ENCODE assay signal across 10 cellular contexts in the genomic region with DNA sequence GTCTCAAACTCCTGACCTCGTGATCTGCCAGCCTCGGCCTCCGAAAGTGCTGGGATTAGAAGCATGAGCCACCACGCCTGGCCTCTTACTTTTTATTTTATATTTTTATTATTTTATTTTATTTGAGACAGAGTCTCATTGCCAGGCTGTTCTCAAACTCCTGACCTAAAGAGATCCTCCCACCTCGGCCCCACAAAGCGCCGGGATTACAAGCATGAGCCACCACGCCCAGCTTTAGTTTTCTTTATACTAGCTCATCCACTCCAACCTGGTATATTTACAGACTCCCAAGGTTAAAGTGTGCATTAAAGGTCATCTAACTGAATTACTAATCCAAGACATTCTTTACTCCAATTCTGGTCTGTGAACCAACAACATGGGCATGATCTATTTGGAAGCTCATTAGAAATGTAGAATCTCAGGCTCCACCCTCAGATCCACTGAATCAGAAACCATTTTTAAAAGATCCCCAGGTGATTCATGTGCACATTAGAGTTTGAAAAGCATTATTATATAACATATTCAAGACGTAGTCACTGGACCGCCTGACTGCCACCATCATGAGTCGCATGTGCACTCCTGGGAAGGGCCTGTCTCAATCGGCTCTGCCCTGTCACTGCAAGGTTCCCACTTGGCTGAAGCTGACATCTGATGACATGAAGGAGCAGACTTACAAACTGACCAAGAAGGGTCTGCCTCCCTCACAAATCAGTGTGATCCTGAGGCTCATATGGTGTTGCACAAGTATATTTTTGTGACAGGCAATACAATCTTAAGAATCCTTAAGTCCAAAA. TPM values are rescaled to one million over a fixed set of nuclear protein-coding genes. Genes with fewer than 3 reads are reported as not detected.
DNase-seq lines count a peak whose midpoint lies in the region; ATAC-seq and TF ChIP-seq lines count a peak whose summit lies in the region.
"Had no signal": no experiment of that assay in that cellular context is flagged by ENCODE, and none has a peak within 500 bp of the region (broad histone marks: within the 10 kb centered on the region; RNA-seq: fewer than 3 reads in every experiment).

No MANE protein-coding gene starts in this region.

- H3K9me3 ChIP-seq in skeletal muscle satellite cell (replicated peaks; ENCODE audit: low read length): no peaks in the 10 kb centered on the region
- H3K9me3 ChIP-seq: ovary had no signal

- in situ Hi-C loops in KBM-7 (cut with MboI; ENCODE audit: low pct_unique_long_range_greater_than_20kb, low sequenced_read_pairs): no loop called here

- H3K9ac ChIP-seq in skeletal muscle satellite cell (ENCODE audit: low read depth, low read length): peak overlapping the region; percentile 27

- H3K27me3 ChIP-seq in skeletal muscle satellite cell (ENCODE audit: control insufficient read depth, insufficient read depth, low read length): no peaks in the 10 kb centered on the region
- H3K27me3 ChIP-seq: ovary had no signal

- H3K4me2 ChIP-seq in skeletal muscle satellite cell (ENCODE audit: low read length): peak overlapping the region; percentile 69

- DNase-seq in EH (ENCODE audit: low read depth) (peak; percentile 53), RPMI7951 (ENCODE audit: low read depth) (peak; percentile 28), fibroblast of the aortic adventitia (ENCODE audit: low read depth) (no peak), KBM-7 (no peak)
- no peak for DNase-seq in activated CD8-positive, alpha-beta memory T cell treated with anti-CD3 and anti-CD28 coated beads, Interleukin-2, amount 50 U/mL, for 4 hours
- DNase-seq in stimulated activated CD4-positive, alpha-beta T cell treated with anti-CD3 and anti-CD28 coated beads, Interleukin-2, amount 100 ng/mL, for 24 hours: no peak
- DNase-seq: NCI-H1436 treated with DMSO at 0.1 percent for 48 hours had no signal

- peaks cover 26% of the 10 kb centered on the region for H3K4me1 ChIP-seq in skeletal muscle satellite cell (ENCODE audit: control insufficient read depth, insufficient read depth, low read length)

- ATAC-seq in GM18873 (IDR thresholded peaks at IDR 0.05; ENCODE audit: low FRiP score, unreplicated experiment): no peak

- no peak for TF ChIP-seq CTCF in fibroblast of the aortic adventitia (IDR thresholded peaks at IDR 0.05; ENCODE audit: insufficient read depth, low read length)

- no peaks in the 10 kb centered on the region for H3K36me3 ChIP-seq in skeletal muscle satellite cell (ENCODE audit: insufficient read depth, low read length)
- H3K36me3 ChIP-seq: ovary had no signal

- H3K4me3 ChIP-seq in fibroblast of the aortic adventitia (ENCODE audit: low read depth, low read length): peak overlapping the region; percentile 42
- H3K4me3 ChIP-seq in skeletal muscle satellite cell (ENCODE audit: low read length): peak overlapping the region; percentile 36
- H3K4me3 ChIP-seq: ovary had no signal

RNA-seq across cellular contexts. Expression of gene ATAD2B, which starts 26.6 kb away (rescaled TPM):
- 6.0 and 7.6 TPM in 2 replicates for total RNA-seq in RPMI7951 (2014; rRNA removed; shearing (Covaris generic))
- 10.6 and 22.4 TPM in 2 replicates for total RNA-seq in fibroblast of the aortic adventitia (ENCODE audit: low replicate concordance)
- 8.3 and 10.6 TPM in 2 replicates for total RNA-seq in skeletal muscle satellite cell (2012; rRNA removed)

RNA-seq across cellular contexts. Expression of gene UBXN2A, which starts 39.9 kb away (rescaled TPM):
- total RNA-seq in RPMI7951 (2014; rRNA removed; shearing (Covaris generic)): 19.6 and 24.2 TPM in 2 replicates
- total RNA-seq in fibroblast of the aortic adventitia (ENCODE audit: low replicate concordance): 12.4 and 14.2 TPM in 2 replicates
- total RNA-seq in skeletal muscle satellite cell (2012; rRNA removed): 6.6 and 9.1 TPM in 2 replicates

Comparison
In these comparisons a context has a peak if more than half of its experiments do, and no peak if none do; other contexts are left out.
1. DNase-seq: peak in EH (single experiment) and RPMI7951 (single experiment); none in fibroblast of the aortic adventitia (single experiment), activated CD8-positive, alpha-beta memory T cell treated with anti-CD3 and anti-CD28 coated beads, Interleukin-2, amount 50 U/mL, for 4 hours (single experiment), stimulated activated CD4-positive, alpha-beta T cell treated with anti-CD3 and anti-CD28 coated beads, Interleukin-2, amount 100 ng/mL, for 24 hours (0 of 2) and KBM-7 (single experiment).